ENCODE assay signal across 12 cellular contexts in genomic region chr13:110232756-110233155, GRCh38.
DNase-seq lines count a peak whose midpoint lies in the region; ATAC-seq and TF ChIP-seq lines count a peak whose summit lies in the region.
"Had no signal": no experiment of that assay in that cellular context is flagged by ENCODE, and none has a peak within 500 bp of the region (broad histone marks: within the 10 kb centered on the region; RNA-seq: fewer than 3 reads in every experiment).

No MANE protein-coding gene starts in this region.

- H3K4me1 Mint-ChIP-seq in T-helper 17 cell = no peaks in the 10 kb centered on the region
- H3K4me1 Mint-ChIP-seq in activated T-helper 2 cell treated with anti-CD3 and anti-CD28 coated beads, Interferon-gamma antibody, Interleukin-2, Interleukin-4, amounts not matched to agents 10 μg/mL and 5 μg/mL and 100 μg/mL, durations not matched to agents 14 hours and 24 hours and 36 hours (ENCODE audit: low read depth) = no peaks in the 10 kb centered on the region

- DNase-seq in Right ventricle myocardium inferior (ENCODE audit: missing footprints) (no peak), cardiac septum (ENCODE audit: low spot score) (no peak), Right ventricle myocardium superior (no peak), prostate gland (ENCODE audit: low spot score) (no peak), T-helper 17 cell (no peak)
- DNase-seq in activated T-helper 2 cell treated with anti-CD3 and anti-CD28 coated beads, Interferon-gamma antibody, Interleukin-2, Interleukin-4, amounts not matched to agents 10 μg/mL and 5 μg/mL and 100 μg/mL, durations not matched to agents 14 hours and 24 hours and 36 hours (ENCODE audit: low spot score) = no peak
- DNase-seq: Kasumi-1, NCI-H2171 treated with DMSO at 0.1 percent for 48 hours had no signal

- peak; percentile 33 for ATAC-seq in Right ventricle myocardium inferior
- peak; percentile 33 for ATAC-seq in Right ventricle myocardium superior (ENCODE audit: poor library complexity)
- ATAC-seq in T-helper 17 cell = no peak
- ATAC-seq in HG02642 (IDR thresholded peaks at IDR 0.05; ENCODE audit: poor library complexity, unreplicated experiment) = no peak
- no peak for ATAC-seq in HG02763 (IDR thresholded peaks at IDR 0.05; ENCODE audit: unreplicated experiment)
- ATAC-seq: A549, HCT116 had no signal

- H3K27ac Mint-ChIP-seq in T-helper 17 cell = no peak overlapping the region
- H3K27ac Mint-ChIP-seq in activated T-helper 2 cell treated with anti-CD3 and anti-CD28 coated beads, Interferon-gamma antibody, Interleukin-2, Interleukin-4, amounts not matched to agents 10 μg/mL and 5 μg/mL and 100 μg/mL, durations not matched to agents 14 hours and 24 hours and 36 hours = no peak overlapping the region

- TF ChIP-seq POLR2A in prostate gland (IDR thresholded peaks at IDR 0.05) = no peak

- H3K36me3 ChIP-seq in prostate gland = no peaks in the 10 kb centered on the region

- intact Hi-C loops in Right ventricle myocardium inferior (cut with DNase I) (loop anchor here (10.0 kb wide), 1 partner anchor 482 kb away; the partner anchor contains the start of gene ING1), cardiac septum (cut with DNase I) (loop anchor here (5.0 kb wide), 1 partner anchor 75 kb away; the partner anchor contains the start of genes COL4A1 and COL4A2), Right ventricle myocardium superior (cut with DNase I) (no loop called here), prostate gland (cut with DNase I) (loop anchor here (5.0 kb wide), 1 partner anchor 180 kb away; no protein-coding TSS in a partner anchor)
- intact Hi-C loops in activated T-helper 2 cell treated with anti-CD3 and anti-CD28 coated beads, Interferon-gamma antibody, Interleukin-2, Interleukin-4, amounts not matched to agents 10 μg/mL and 5 μg/mL and 100 μg/mL, durations not matched to agents 14 hours and 24 hours and 36 hours (cut with micrococcal nuclease) = no loop called here

- no peak overlapping the region for H3K4me3 ChIP-seq in prostate gland
- H3K4me3 ChIP-seq: A549 had no signal

- 53% methylated on average over 11 of the region's 11 CpGs for WGBS in prostate gland

- no peaks in the 10 kb centered on the region for H3K27me3 ChIP-seq in prostate gland (replicated peaks; ENCODE audit: insufficient read depth)

- no peaks in the 10 kb centered on the region for H3K9me3 Mint-ChIP-seq in activated T-helper 2 cell treated with anti-CD3 and anti-CD28 coated beads, Interferon-gamma antibody, Interleukin-2, Interleukin-4, amounts not matched to agents 10 μg/mL and 5 μg/mL and 100 μg/mL, durations not matched to agents 14 hours and 24 hours and 36 hours

- H3K27me3 Mint-ChIP-seq in T-helper 17 cell = peaks cover 70% of the 10 kb centered on the region
- peaks cover 10% of the 10 kb centered on the region for H3K27me3 Mint-ChIP-seq in activated T-helper 2 cell treated with anti-CD3 and anti-CD28 coated beads, Interferon-gamma antibody, Interleukin-2, Interleukin-4, amounts not matched to agents 10 μg/mL and 5 μg/mL and 100 μg/mL, durations not matched to agents 14 hours and 24 hours and 36 hours (ENCODE audit: low read depth)

- H3K36me3 Mint-ChIP-seq in T-helper 17 cell (ENCODE audit: low read depth) = peaks cover 2% of the 10 kb centered on the region
- H3K36me3 Mint-ChIP-seq in activated T-helper 2 cell treated with anti-CD3 and anti-CD28 coated beads, Interferon-gamma antibody, Interleukin-2, Interleukin-4, amounts not matched to agents 10 μg/mL and 5 μg/mL and 100 μg/mL, durations not matched to agents 14 hours and 24 hours and 36 hours (ENCODE audit: low read depth) = no peaks in the 10 kb centered on the region

- no peak overlapping the region for H3K4me3 Mint-ChIP-seq in T-helper 17 cell
- H3K4me3 Mint-ChIP-seq in activated T-helper 2 cell treated with anti-CD3 and anti-CD28 coated beads, Interferon-gamma antibody, Interleukin-2, Interleukin-4, amounts not matched to agents 10 μg/mL and 5 μg/mL and 100 μg/mL, durations not matched to agents 14 hours and 24 hours and 36 hours (ENCODE audit: low read depth) = no peak overlapping the region

- no peaks in the 10 kb centered on the region for H3K4me1 ChIP-seq in prostate gland (replicated peaks)

- H3K27ac ChIP-seq in prostate gland = peak overlapping the region; percentile 64 to 70
- H3K27ac ChIP-seq: A549 had no signal

- H3K9me3 ChIP-seq in prostate gland (no peaks in the 10 kb centered on the region), T-helper 17 cell (ENCODE audit: control insufficient read depth, low read length, poor library complexity, severe bottlenecking) (no peaks in the 10 kb centered on the region)
- H3K9me3 ChIP-seq: A549 had no signal

- TF ChIP-seq CTCF in prostate gland (IDR thresholded peaks at IDR 0.05) = no peak

Comparison
In these comparisons a context has a peak if more than half of its experiments do, and no peak if none do; other contexts are left out.
1. intact Hi-C loops: an anchor here in Right ventricle myocardium inferior (10.0 kb wide), cardiac septum (5.0 kb wide) and prostate gland (5.0 kb wide); none called in Right ventricle myocardium superior and activated T-helper 2 cell treated with anti-CD3 and anti-CD28 coated beads, Interferon-gamma antibody, Interleukin-2, Interleukin-4, amounts not matched to agents 10 μg/mL and 5 μg/mL and 100 μg/mL, durations not matched to agents 14 hours and 24 hours and 36 hours.
2. ATAC-seq: peak in Right ventricle myocardium inferior (single experiment) and Right ventricle myocardium superior (single experiment); none in T-helper 17 cell (single experiment), HG02642 (single experiment) and HG02763 (single experiment).